27 cellular contexts compared by ENCODE assay signal in genomic region chr10:13334556-13334955, GRCh38.
"Had no signal": no experiment of that assay in that cellular context is flagged by ENCODE, and none has a peak within 500 bp of the region (broad histone marks: within the 10 kb centered on the region; RNA-seq: fewer than 3 reads in every experiment).

No MANE protein-coding gene starts in this region.

- H3K4me2 ChIP-seq: SK-N-SH had no signal

- H3K27me3 Mint-ChIP-seq: activated CD4-positive, alpha-beta memory T cell treated with anti-CD3 and anti-CD28 coated beads, Interleukin-2, amount 10 ng/mL, durations not matched to agents 7 days and 5 days; activated CD4-positive, alpha-beta T cell treated with anti-CD3 and anti-CD28 coated beads for 36 hours; activated naive CD8-positive, alpha-beta T cell treated with anti-CD3 and anti-CD28 coated beads for 36 hours; activated T-cell treated with anti-CD3 and anti-CD28 coated beads, Interleukin-2, amount 50 U/mL, for 24 hours had no signal

- H3K27me3 ChIP-seq: brain microvascular endothelial cell, Peyer's patch, SJSA1 had no signal

- H3K4me1 ChIP-seq: SJSA1 had no signal

- ATAC-seq: activated CD4-positive, alpha-beta T cell treated with anti-CD3 and anti-CD28 coated beads for 36 hours; activated CD4-positive, CD25-positive, alpha-beta regulatory T cell treated with anti-CD3 and anti-CD28 coated beads, Interleukin-2, amount 50 U/mL, for 24 hours; PC-3 had no signal

- H3K9ac ChIP-seq: SK-N-SH had no signal

- H3K9me3 Mint-ChIP-seq: activated CD4-positive, alpha-beta memory T cell treated with anti-CD3 and anti-CD28 coated beads, Interleukin-2, amount 10 ng/mL, durations not matched to agents 7 days and 5 days; activated naive CD8-positive, alpha-beta T cell treated with anti-CD3 and anti-CD28 coated beads for 36 hours; activated T-helper 1 cell treated with anti-CD3 and anti-CD28 coated beads, Interleukin-12 subunit alpha, Interleukin-12 subunit beta, Interleukin-2, Interleukin-4 antibody, amounts not matched to agents 30 ng/mL and 10 ng/mL and 1 ng/mL, durations not matched to agents 14 hours and 24 hours and 36 hours; T-helper 1 cell treated with Interleukin-12 subunit alpha and Interleukin-12 subunit beta and Interleukin-4 antibody, amounts not matched to agents 30 μg/mL and 1 μg/mL, for 36 hours; T-helper 2 cell treated with Interferon-gamma antibody and Interleukin-4, amounts not matched to agents 5 μg/mL and 100 μg/mL, for 36 hours had no signal

- H3K4me3 Mint-ChIP-seq: activated CD4-positive, alpha-beta memory T cell treated with anti-CD3 and anti-CD28 coated beads, Interleukin-2, amount 10 ng/mL, durations not matched to agents 7 days and 5 days; activated CD4-positive, alpha-beta T cell treated with anti-CD3 and anti-CD28 coated beads for 36 hours; activated naive CD8-positive, alpha-beta T cell treated with anti-CD3 and anti-CD28 coated beads for 36 hours; activated T-cell treated with anti-CD3 and anti-CD28 coated beads, Interleukin-2, amount 50 U/mL, for 24 hours; activated T-helper 1 cell treated with anti-CD3 and anti-CD28 coated beads, Interleukin-12 subunit alpha, Interleukin-12 subunit beta, Interleukin-2, Interleukin-4 antibody, amounts not matched to agents 30 ng/mL and 10 ng/mL and 1 ng/mL, durations not matched to agents 14 hours and 24 hours and 36 hours; T-helper 1 cell treated with Interleukin-12 subunit alpha and Interleukin-12 subunit beta and Interleukin-4 antibody, amounts not matched to agents 30 μg/mL and 1 μg/mL, for 36 hours; T-helper 2 cell treated with Interferon-gamma antibody and Interleukin-4, amounts not matched to agents 5 μg/mL and 100 μg/mL, for 36 hours had no signal

- H3K27ac Mint-ChIP-seq: activated CD4-positive, alpha-beta memory T cell treated with anti-CD3 and anti-CD28 coated beads, Interleukin-2, amount 10 ng/mL, durations not matched to agents 7 days and 5 days; activated CD4-positive, alpha-beta T cell treated with anti-CD3 and anti-CD28 coated beads for 36 hours; activated naive CD8-positive, alpha-beta T cell treated with anti-CD3 and anti-CD28 coated beads for 36 hours; activated T-cell treated with anti-CD3 and anti-CD28 coated beads, Interleukin-2, amount 50 U/mL, for 24 hours; activated T-helper 1 cell treated with anti-CD3 and anti-CD28 coated beads, Interleukin-12 subunit alpha, Interleukin-12 subunit beta, Interleukin-2, Interleukin-4 antibody, amounts not matched to agents 30 ng/mL and 10 ng/mL and 1 ng/mL, durations not matched to agents 14 hours and 24 hours and 36 hours; T-helper 1 cell treated with Interleukin-12 subunit alpha and Interleukin-12 subunit beta and Interleukin-4 antibody, amounts not matched to agents 30 μg/mL and 1 μg/mL, for 36 hours; T-helper 2 cell treated with Interferon-gamma antibody and Interleukin-4, amounts not matched to agents 5 μg/mL and 100 μg/mL, for 36 hours had no signal

- H3K27ac ChIP-seq: brain microvascular endothelial cell, Peyer's patch, SJSA1 had no signal

- H3K9me2 ChIP-seq: SK-N-SH had no signal

- H3K4me3 ChIP-seq: Peyer's patch, SJSA1 had no signal

- DNase-seq: activated CD4-positive, alpha-beta memory T cell treated with anti-CD3 and anti-CD28 coated beads, Interleukin-2, amount 10 ng/mL, durations not matched to agents 7 days and 5 days; activated CD4-positive, alpha-beta T cell treated with anti-CD3 and anti-CD28 coated beads for 36 hours; activated naive CD4-positive, alpha-beta T cell; activated naive CD4-positive, alpha-beta T cell treated with anti-CD3 and anti-CD28 coated beads, Interleukin-2, amount 50 U/mL, for 16 hours; activated naive CD8-positive, alpha-beta T cell treated with anti-CD3 and anti-CD28 coated beads for 36 hours; activated T-cell treated with anti-CD3 and anti-CD28 coated beads, Interleukin-2, amount 50 U/mL, for 24 hours; amniotic stem cell; brain microvascular endothelial cell; central memory CD4-positive, alpha-beta T cell; NCI-H1105; NCI-H1417 treated with DMSO at 0.1 percent for 48 hours; NCI-H187 treated with DMSO at 0.1 percent for 48 hours; NCI-H2081; NCI-H2171 treated with DMSO at 0.1 percent for 48 hours; NCI-H2227 treated with DMSO at 0.1 percent for 48 hours; NCI-H446; NCI-H524 treated with DMSO at 0.1 percent for 48 hours; PC-3; Peyer's patch; RPMI8226; SHP77 treated with DMSO at 0.1 percent for 48 hours; SK-N-SH had no signal

- H3K9me3 ChIP-seq: Peyer's patch, SJSA1, SK-N-SH had no signal
